8 cellular contexts compared by ENCODE assay signal in the genomic region with DNA sequence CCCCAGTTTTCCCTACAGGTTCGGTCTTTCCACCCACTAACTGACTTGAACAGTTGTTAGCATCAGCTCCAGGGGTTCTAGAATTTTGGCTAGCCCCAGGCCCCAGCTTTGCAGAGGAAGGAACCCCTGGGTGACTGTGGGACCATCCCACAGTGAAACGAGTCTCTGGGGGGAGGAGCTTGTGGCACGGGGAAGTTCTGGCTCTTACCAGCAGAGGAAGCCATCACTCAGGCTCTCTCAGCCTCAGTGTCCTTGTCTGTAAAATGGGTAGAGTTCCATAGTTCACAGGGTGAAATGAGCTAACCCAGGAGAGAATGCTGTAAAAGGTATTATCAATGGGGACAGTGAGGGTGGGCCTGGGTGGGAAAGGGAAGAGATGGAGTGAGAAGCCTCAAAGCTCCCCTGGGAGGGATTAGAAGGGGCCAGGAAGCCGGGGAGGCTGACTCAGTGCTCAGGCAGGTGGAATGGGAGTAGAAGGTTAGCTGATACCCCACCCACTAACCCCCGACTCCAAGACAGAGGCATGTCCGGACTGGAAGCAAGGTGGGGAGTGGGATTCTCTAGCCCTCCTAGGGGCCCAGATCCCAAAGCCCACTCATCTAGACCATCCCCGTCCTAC. TPM values are rescaled to one million over a fixed set of nuclear protein-coding genes. Genes with fewer than 3 reads are reported as not detected.
A peak's percentile ranks its signal among the peaks of the same experiment; 100 is the strongest.
DNase-seq lines count a peak whose midpoint lies in the region; ATAC-seq lines count a peak whose summit lies in the region.

No MANE protein-coding gene starts in this region.

- H3K27me3 Mint-ChIP-seq in CD4-positive, alpha-beta memory T cell = no peaks in the 10 kb centered on the region

- intact Hi-C loops in CD4-positive, alpha-beta memory T cell (cut with micrococcal nuclease) = no loop called here

- peaks cover 0 to 1% (median 0%) of the 10 kb centered on the region in 8 donors for H3K9me3 Mint-ChIP-seq in CD4-positive, alpha-beta memory T cell

- no peaks in the 10 kb centered on the region for H3K4me1 ChIP-seq in CD4-positive, alpha-beta memory T cell (ENCODE audit: insufficient read depth, low read length)

- peak overlapping the region in 15 of 21 experiments; percentile 4 to 77 (median 63) for H3K27ac ChIP-seq in skin epidermis
- H3K27ac ChIP-seq in CD4-positive, alpha-beta memory T cell (ENCODE audit: low read depth, low read length) = no peak overlapping the region

- no peaks in the 10 kb centered on the region for H3K4me1 Mint-ChIP-seq in CD4-positive, alpha-beta memory T cell

- H3K27ac Mint-ChIP-seq in CD4-positive, alpha-beta memory T cell = no peak overlapping the region

- DNase-seq in SK-N-DZ (ENCODE audit: low spot score) = peak; percentile 56
- peak; percentile 67 for DNase-seq in glomerular visceral epithelial cell (ENCODE audit: extremely low spot score)
- no peak for DNase-seq in CD4-positive, alpha-beta memory T cell

- CTCF ChIA-PET in CD4-positive, alpha-beta memory T cell (lab: Charles Lee; ENCODE audit: partially characterized antibody) = interaction anchor here (1.4 kb wide), 1 partner anchor 27 kb away, joined by 5 read pairs; no protein-coding TSS in a partner anchor

- no peaks in the 10 kb centered on the region for H3K36me3 Mint-ChIP-seq in CD4-positive, alpha-beta memory T cell

- ATAC-seq in GM18868 (IDR thresholded peaks at IDR 0.05; ENCODE audit: unreplicated experiment) (peak; percentile 28), HG03439 (IDR thresholded peaks at IDR 0.05; ENCODE audit: unreplicated experiment) (no peak), GM21526 (IDR thresholded peaks at IDR 0.05; ENCODE audit: low FRiP score, unreplicated experiment) (no peak), GM19035 (IDR thresholded peaks at IDR 0.05; ENCODE audit: unreplicated experiment) (no peak)

- H3K9me3 ChIP-seq in CD4-positive, alpha-beta memory T cell (ENCODE audit: control insufficient read depth in 1 of 2, low read length in 2 of 2) = no peaks in the 10 kb centered on the region

- H3K4me3 ChIP-seq in skin epidermis = no peak overlapping the region
- no peak overlapping the region for H3K4me3 ChIP-seq in CD4-positive, alpha-beta memory T cell (ENCODE audit: low read length in 2 of 2)

- no peak overlapping the region for H3K4me3 Mint-ChIP-seq in CD4-positive, alpha-beta memory T cell

- no peaks in the 10 kb centered on the region for H3K36me3 ChIP-seq in CD4-positive, alpha-beta memory T cell (ENCODE audit: insufficient read depth, low read length)

- H3K27me3 ChIP-seq in CD4-positive, alpha-beta memory T cell (ENCODE audit: insufficient read depth, low read length) = no peaks in the 10 kb centered on the region

- POLR2A ChIA-PET in CD4-positive, alpha-beta memory T cell (lab: Charles Lee; ENCODE audit: partially characterized antibody) = no interaction called here

RNA-seq across cellular contexts. Expression of a gene that starts 30.9 kb away (rescaled TPM):
- 54.4 and 60.4 TPM in 2 replicates for polyA plus RNA-seq in SK-N-DZ (2014; cell fraction: cytosol; rRNA removed)
- 19.4 and 26.2 TPM in 2 replicates for polyA plus RNA-seq in SK-N-DZ (2014; cell fraction: nucleus; rRNA removed)
- total RNA-seq in CD4-positive, alpha-beta memory T cell = 1 to 10 TPM; 1.1 to 1.4 TPM
- under 1 TPM; 0.37 to 0.92 TPM for polyA plus RNA-seq in CD4-positive, alpha-beta memory T cell

Comparison
In these comparisons a context has a peak if more than half of its experiments do, and no peak if none do; other contexts are left out.
1. DNase-seq: peak in SK-N-DZ (single experiment) and glomerular visceral epithelial cell (single experiment); none in CD4-positive, alpha-beta memory T cell (0 of 5).